In the genomic region with DNA sequence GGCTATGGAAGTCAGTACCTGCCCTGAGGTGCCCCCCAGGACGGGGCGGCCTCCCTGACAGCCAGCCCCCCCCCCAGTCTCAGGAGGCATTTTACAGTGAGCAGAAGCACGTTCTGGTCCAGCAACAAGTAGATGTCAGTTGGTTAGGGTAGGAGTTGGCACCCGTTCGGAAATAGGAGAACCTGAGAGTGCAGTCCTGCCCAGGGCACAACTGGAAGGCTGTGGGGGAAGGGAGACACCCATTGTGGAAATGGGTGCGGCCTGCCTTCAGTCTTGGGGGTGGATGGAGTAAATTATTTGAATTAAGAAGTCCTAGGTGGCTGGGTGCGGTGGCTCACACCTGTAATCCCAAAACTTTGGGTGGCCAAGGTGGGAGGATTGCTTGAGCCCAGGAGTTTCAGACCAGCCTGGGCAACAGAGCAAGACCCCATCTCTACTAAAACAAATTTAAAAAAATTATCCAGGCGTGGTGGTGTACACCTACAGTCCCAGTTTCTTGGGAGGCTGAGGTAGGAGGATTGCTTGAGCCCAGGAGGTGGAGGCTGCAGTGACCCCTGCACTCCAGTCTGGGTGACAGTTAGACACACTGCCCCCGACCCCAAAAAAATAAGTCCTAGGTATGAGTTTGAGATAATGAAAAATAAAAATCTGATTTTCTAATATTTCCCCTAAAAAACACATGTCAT, we compare ENCODE assay signal across 9 cellular contexts. TPM values are rescaled to one million over a fixed set of nuclear protein-coding genes. Genes with fewer than 3 reads are reported as not detected.
DNase-seq lines count a peak whose midpoint lies in the region; ATAC-seq and TF ChIP-seq lines count a peak whose summit lies in the region.
"Had no signal": no experiment of that assay in that cellular context is flagged by ENCODE, and none has a peak within 500 bp of the region (broad histone marks: within the 10 kb centered on the region; RNA-seq: fewer than 3 reads in every experiment).

No MANE protein-coding gene starts in this region.

- no peak for ATAC-seq in CD4-positive, CD25-positive, alpha-beta regulatory T cell (ENCODE audit: low read depth in 2 of 2)
- ATAC-seq in HG02798 (IDR thresholded peaks at IDR 0.05; ENCODE audit: poor library complexity, unreplicated experiment) = no peak
- no peak for ATAC-seq in GM18868 (IDR thresholded peaks at IDR 0.05; ENCODE audit: unreplicated experiment)

- DNase-seq in CD4-positive, CD25-positive, alpha-beta regulatory T cell = no peak
- peak; percentile 52 for DNase-seq in NAMALWA (ENCODE audit: low spot score)
- peak; percentile 63 for DNase-seq in colonic mucosa
- DNase-seq in nephron progenitor cell = no peak
- no peak for DNase-seq in SK-N-DZ (ENCODE audit: low spot score)
- DNase-seq in NCI-H510A (lab: John Stamatoyannopoulos, UW) = no peak

- H3K27me3 ChIP-seq in CD4-positive, CD25-positive, alpha-beta regulatory T cell (ENCODE audit: control insufficient read depth, insufficient read depth, low read length) = no peaks in the 10 kb centered on the region
- H3K27me3 ChIP-seq in colonic mucosa = no peaks in the 10 kb centered on the region

- H3K9me3 ChIP-seq in CD4-positive, CD25-positive, alpha-beta regulatory T cell (ENCODE audit: control insufficient read depth in 2 of 2, low read length in 2 of 2) = no peaks in the 10 kb centered on the region
- no peaks in the 10 kb centered on the region for H3K9me3 ChIP-seq in colonic mucosa

- H3K36me3 Mint-ChIP-seq in CD4-positive, CD25-positive, alpha-beta regulatory T cell = peaks cover 37% of the 10 kb centered on the region
- H3K36me3 Mint-ChIP-seq in nephron progenitor cell (ENCODE audit: low read depth) = peaks cover 35% of the 10 kb centered on the region

- TF ChIP-seq CTCF in colonic mucosa (IDR thresholded peaks at IDR 0.05) = no peak
- no peak for TF ChIP-seq CTCF in nephron progenitor cell (IDR thresholded peaks at IDR 0.05)

- peaks cover 89% of the 10 kb centered on the region for H3K4me1 ChIP-seq in CD4-positive, CD25-positive, alpha-beta regulatory T cell (ENCODE audit: control insufficient read depth, insufficient read depth, low read length, poor library complexity, severe bottlenecking)
- H3K4me1 ChIP-seq in colonic mucosa = peaks cover 63% of the 10 kb centered on the region

- intact Hi-C loops in colonic mucosa (cut with DNase I) = no loop called here

- peaks cover 0 to 2% (median 0%) of the 10 kb centered on the region in 7 donors for H3K9me3 Mint-ChIP-seq in CD4-positive, CD25-positive, alpha-beta regulatory T cell
- no peaks in the 10 kb centered on the region for H3K9me3 Mint-ChIP-seq in nephron progenitor cell

- peaks cover 43% of the 10 kb centered on the region for H3K36me3 ChIP-seq in CD4-positive, CD25-positive, alpha-beta regulatory T cell (ENCODE audit: control insufficient read depth, insufficient read depth, low read length)
- H3K36me3 ChIP-seq in colonic mucosa = peaks cover 10% of the 10 kb centered on the region

- H3K4me3 ChIP-seq in CD4-positive, CD25-positive, alpha-beta regulatory T cell (ENCODE audit: low read depth, low read length) = peak overlapping the region; percentile 91
- H3K4me3 ChIP-seq in colonic mucosa = peak overlapping the region; percentile 71

- peak overlapping the region; percentile 85 for H3K27ac ChIP-seq in CD4-positive, CD25-positive, alpha-beta regulatory T cell (ENCODE audit: insufficient read depth, low read length, poor library complexity, severe bottlenecking)
- peak overlapping the region; percentile 96 for H3K27ac ChIP-seq in colonic mucosa

- H3K9ac ChIP-seq in colonic mucosa (ENCODE audit: low read depth in 2 of 2, low read length in 2 of 2) = peak overlapping the region; percentile 88 to 97

- peak overlapping the region; percentile 92 to 96 (median 95) for H3K27ac Mint-ChIP-seq in CD4-positive, CD25-positive, alpha-beta regulatory T cell
- peak overlapping the region; percentile 94 for H3K27ac Mint-ChIP-seq in nephron progenitor cell

- H3K4me1 Mint-ChIP-seq in CD4-positive, CD25-positive, alpha-beta regulatory T cell = peaks cover 0 to 69% (median 35%) of the 10 kb centered on the region in 4 donors
- peaks cover 75% of the 10 kb centered on the region for H3K4me1 Mint-ChIP-seq in nephron progenitor cell

- H3K4me3 Mint-ChIP-seq in CD4-positive, CD25-positive, alpha-beta regulatory T cell = peak overlapping the region; percentile 89 to 96 (median 92)
- H3K4me3 Mint-ChIP-seq in nephron progenitor cell = peak overlapping the region; percentile 88

- H3K27me3 Mint-ChIP-seq in CD4-positive, CD25-positive, alpha-beta regulatory T cell = peaks cover 5% of the 10 kb centered on the region
- peaks cover 6% of the 10 kb centered on the region for H3K27me3 Mint-ChIP-seq in nephron progenitor cell (ENCODE audit: low read depth, poor library complexity)

RNA-seq across cellular contexts. Expression of gene CIRBP, which starts 1.2 kb away (rescaled TPM):
- total RNA-seq in CD4-positive, CD25-positive, alpha-beta regulatory T cell = 497 TPM
- polyA plus RNA-seq in CD4-positive, CD25-positive, alpha-beta regulatory T cell = 100 to 1,000 TPM; 172 to 243 (median 210) TPM
- 100 to 1,000 TPM; 163 to 179 TPM for total RNA-seq in colonic mucosa
- 479 and 663 TPM in 2 replicates for polyA plus RNA-seq in SK-N-DZ (2014; cell fraction: cytosol; rRNA removed)
- polyA plus RNA-seq in SK-N-DZ (2014; cell fraction: nucleus; rRNA removed) = 559 and 732 TPM in 2 replicates

RNA-seq across cellular contexts. Expression of gene FAM174C, which starts 5.0 kb away (rescaled TPM):
- 44.2 TPM for total RNA-seq in CD4-positive, CD25-positive, alpha-beta regulatory T cell
- polyA plus RNA-seq in CD4-positive, CD25-positive, alpha-beta regulatory T cell = 10 to 100 TPM; 72.9 to 91.3 (median 88.4) TPM
- 100 to 1,000 TPM in 1 of 2 donors, 10 to 100 TPM in 1; 41.8 to 114 TPM for total RNA-seq in colonic mucosa
- 27.6 and 35.5 TPM in 2 replicates for polyA plus RNA-seq in SK-N-DZ (2014; cell fraction: cytosol; rRNA removed)
- polyA plus RNA-seq in SK-N-DZ (2014; cell fraction: nucleus; rRNA removed) = 40.1 and 42.4 TPM in 2 replicates

RNA-seq across cellular contexts. Expression of gene EFNA2, which starts 15.4 kb away (rescaled TPM):
- total RNA-seq in CD4-positive, CD25-positive, alpha-beta regulatory T cell = not detected
- not detected for polyA plus RNA-seq in CD4-positive, CD25-positive, alpha-beta regulatory T cell
- 10 to 100 TPM; 72.8 to 86.1 TPM for total RNA-seq in colonic mucosa
- polyA plus RNA-seq in SK-N-DZ (2014; cell fraction: cytosol; rRNA removed) = 12.4 and 16.7 TPM in 2 replicates
- 6.8 and 9.5 TPM in 2 replicates for polyA plus RNA-seq in SK-N-DZ (2014; cell fraction: nucleus; rRNA removed)
- total RNA-seq: LHCN-M2 had no signal

RNA-seq across cellular contexts. Expression of gene MIDN, which starts 21.9 kb away (rescaled TPM):
- total RNA-seq in CD4-positive, CD25-positive, alpha-beta regulatory T cell = 126 TPM
- polyA plus RNA-seq in CD4-positive, CD25-positive, alpha-beta regulatory T cell = 1 to 10 TPM; 1.4 to 3.4 (median 1.8) TPM
- total RNA-seq in colonic mucosa = 100 to 1,000 TPM; 172 to 177 TPM
- 23.3 and 31.3 TPM in 2 replicates for polyA plus RNA-seq in SK-N-DZ (2014; cell fraction: cytosol; rRNA removed)
- polyA plus RNA-seq in SK-N-DZ (2014; cell fraction: nucleus; rRNA removed) = 74.4 and 125 TPM in 2 replicates

RNA-seq across cellular contexts. Expression of gene ATP5F1D, which starts 28.8 kb away (rescaled TPM):
- 124 TPM for total RNA-seq in CD4-positive, CD25-positive, alpha-beta regulatory T cell
- 100 to 1,000 TPM; 208 to 236 (median 223) TPM for polyA plus RNA-seq in CD4-positive, CD25-positive, alpha-beta regulatory T cell
- 100 to 1,000 TPM; 359 to 627 TPM for total RNA-seq in colonic mucosa
- polyA plus RNA-seq in SK-N-DZ (2014; cell fraction: cytosol; rRNA removed) = 69.7 and 75.2 TPM in 2 replicates
- 50.9 and 102 TPM in 2 replicates for polyA plus RNA-seq in SK-N-DZ (2014; cell fraction: nucleus; rRNA removed)

Comparison
In these comparisons a context has a peak if more than half of its experiments do, and no peak if none do; other contexts are left out.
1. DNase-seq: peak in NAMALWA (single experiment) and colonic mucosa (single experiment); none in CD4-positive, CD25-positive, alpha-beta regulatory T cell (0 of 3), nephron progenitor cell (single experiment), SK-N-DZ (single experiment) and NCI-H510A (single experiment).
2. RNA of gene EFNA2, which starts 15.4 kb away (total RNA-seq): 72.8 to 86.1 TPM in colonic mucosa; not detected in CD4-positive, CD25-positive, alpha-beta regulatory T cell (single experiment); every median in the first group is over 10 times any median in the second.